Comparison of ENCODE assay signal across 1 cellular context in genomic region chr5:141250576-141250975, GRCh38.
A peak's percentile ranks its signal among the peaks of the same experiment; 100 is the strongest.
TF ChIP-seq lines count a peak whose summit lies in the region.

No MANE protein-coding gene starts in this region.

TF ChIP-seq in GM23338, 12 proteins besides CTCF, POLR2A, EP300 and RAD21 (continued from another document):
- no peak for TF ChIP-seq ZNF462 (CRISPR knock-in tag; IDR thresholded peaks at IDR 0.05)
- TF ChIP-seq NANOG (IDR thresholded peaks at IDR 0.05; ENCODE audit: borderline replicate concordance) = 0 out of 2 replicates have a peak, but pooled peaks have one; percentile 8
- TF ChIP-seq JUNB (IDR thresholded peaks at IDR 0.05; ENCODE audit: unreplicated experiment) = no peak
- TF ChIP-seq CREB1 (CRISPR knock-in tag; IDR thresholded peaks at IDR 0.05; ENCODE audit: low read depth) = no peak
- TF ChIP-seq REST (IDR thresholded peaks at IDR 0.05; ENCODE audit: unreplicated experiment) = no peak
- TF ChIP-seq ETS1 (IDR thresholded peaks at IDR 0.05) = no peak
- no peak for TF ChIP-seq STAT1 (IDR thresholded peaks at IDR 0.05; ENCODE audit: unreplicated experiment)
